In the genomic region with DNA sequence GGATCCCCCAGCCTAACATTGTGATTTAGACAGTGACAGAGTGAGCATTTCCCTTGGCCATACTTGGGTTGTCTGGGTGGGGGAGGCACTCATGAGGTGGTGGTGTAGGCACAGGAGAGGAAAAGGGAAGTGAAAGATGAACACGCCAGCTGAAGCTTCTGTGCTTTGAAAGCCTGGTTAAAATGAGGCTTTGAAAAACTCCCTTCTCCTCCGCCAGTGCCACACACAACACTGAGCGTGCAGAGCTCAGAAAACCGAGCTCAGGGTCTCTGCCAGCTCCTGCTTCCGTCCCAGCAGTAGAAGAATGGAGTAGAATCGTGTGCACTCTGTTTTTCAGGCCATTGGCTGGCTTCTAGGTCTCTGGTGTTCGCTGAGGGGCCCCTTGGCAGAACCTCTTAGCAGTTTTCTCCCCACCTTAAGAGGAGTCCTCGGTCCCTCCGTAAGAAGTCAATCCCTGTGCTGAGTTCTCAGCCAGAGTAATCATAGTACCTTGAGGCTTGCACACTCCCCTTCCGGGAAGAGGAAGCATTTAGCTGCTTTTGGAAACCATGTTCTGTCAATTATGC, we compare ENCODE assay signal across 8 cellular contexts. TPM values are rescaled to one million over a fixed set of nuclear protein-coding genes. Genes with fewer than 3 reads are reported as not detected.
DNase-seq lines count a peak whose midpoint lies in the region; ATAC-seq and TF ChIP-seq lines count a peak whose summit lies in the region.

No MANE protein-coding gene starts in this region.

- H3K4me3 ChIP-seq in upper lobe of left lung, result peak overlapping the region in 1 of 4 donors; percentile 9

- H3K27me3 ChIP-seq in upper lobe of left lung, result no peaks in the 10 kb centered on the region

- peak overlapping the region; percentile 80 to 95 (median 90) for H3K4me3 Mint-ChIP-seq in IgD-negative memory B cell
- peak overlapping the region; percentile 86 for H3K4me3 Mint-ChIP-seq in activated T-helper 1 cell treated with anti-CD3 and anti-CD28 coated beads, Interleukin-12 subunit alpha, Interleukin-12 subunit beta, Interleukin-2, Interleukin-4 antibody, amounts not matched to agents 30 ng/mL and 10 ng/mL and 1 ng/mL, durations not matched to agents 14 hours and 24 hours and 36 hours

- H3K36me3 Mint-ChIP-seq in IgD-negative memory B cell, result peaks cover 2% of the 10 kb centered on the region
- peaks cover 12% of the 10 kb centered on the region for H3K36me3 Mint-ChIP-seq in activated T-helper 1 cell treated with anti-CD3 and anti-CD28 coated beads, Interleukin-12 subunit alpha, Interleukin-12 subunit beta, Interleukin-2, Interleukin-4 antibody, amounts not matched to agents 30 ng/mL and 10 ng/mL and 1 ng/mL, durations not matched to agents 14 hours and 24 hours and 36 hours (ENCODE audit: low read depth)

- POLR2A ChIA-PET in GM10248 (lab: Yijun Ruan, JAX), result interaction anchor here (0.6 to 1.0 kb wide), 4 partner anchors 9 to 162 kb away, joined by 3 to 5 read pairs (median 4); no protein-coding TSS in a partner anchor

- TF ChIP-seq POLR2A in upper lobe of left lung (IDR thresholded peaks at IDR 0.05), result no peak

- H3K4me1 ChIP-seq in upper lobe of left lung, result peaks cover 31 to 50% (median 38%) of the 10 kb centered on the region in 4 donors

- H3K9me3 Mint-ChIP-seq in IgD-negative memory B cell, result no peaks in the 10 kb centered on the region
- H3K9me3 Mint-ChIP-seq in activated T-helper 1 cell treated with anti-CD3 and anti-CD28 coated beads, Interleukin-12 subunit alpha, Interleukin-12 subunit beta, Interleukin-2, Interleukin-4 antibody, amounts not matched to agents 30 ng/mL and 10 ng/mL and 1 ng/mL, durations not matched to agents 14 hours and 24 hours and 36 hours, result no peaks in the 10 kb centered on the region

- peaks cover 0 to 6% (median 0%) of the 10 kb centered on the region in 4 donors for H3K36me3 ChIP-seq in upper lobe of left lung

- TF ChIP-seq EP300 in upper lobe of left lung (IDR thresholded peaks at IDR 0.05), result no peak

- H3K27ac ChIP-seq in upper lobe of left lung, result peak overlapping the region; percentile 18 to 65 (median 60)

- TF ChIP-seq CTCF in GM10248 (IDR thresholded peaks at IDR 0.05; ENCODE audit: control extremely low read depth, extremely low read depth, low read depth, missing control alignments) (no peak), upper lobe of left lung (IDR thresholded peaks at IDR 0.05) (no peak)

- CTCF ChIA-PET in GM10248 (lab: Yijun Ruan, JAX), result interaction anchor here (1.1 to 1.8 kb wide), 7 partner anchors 9 to 492 kb away, joined by 3 to 9 read pairs (median 4); no protein-coding TSS in a partner anchor

- 18 to 26% methylated on average over 10 of the region's 10 CpGs for WGBS in upper lobe of left lung, 2 donors

- peak overlapping the region; percentile 91 to 96 (median 94) for H3K27ac Mint-ChIP-seq in IgD-negative memory B cell
- H3K27ac Mint-ChIP-seq in activated T-helper 1 cell treated with anti-CD3 and anti-CD28 coated beads, Interleukin-12 subunit alpha, Interleukin-12 subunit beta, Interleukin-2, Interleukin-4 antibody, amounts not matched to agents 30 ng/mL and 10 ng/mL and 1 ng/mL, durations not matched to agents 14 hours and 24 hours and 36 hours, result peak overlapping the region; percentile 95

- no peaks in the 10 kb centered on the region for H3K9me3 ChIP-seq in upper lobe of left lung

- peaks cover 24 to 39% (median 33%) of the 10 kb centered on the region in 3 donors for H3K4me1 Mint-ChIP-seq in IgD-negative memory B cell
- H3K4me1 Mint-ChIP-seq in activated T-helper 1 cell treated with anti-CD3 and anti-CD28 coated beads, Interleukin-12 subunit alpha, Interleukin-12 subunit beta, Interleukin-2, Interleukin-4 antibody, amounts not matched to agents 30 ng/mL and 10 ng/mL and 1 ng/mL, durations not matched to agents 14 hours and 24 hours and 36 hours (ENCODE audit: low read depth), result peaks cover 32% of the 10 kb centered on the region

- no peaks in the 10 kb centered on the region for H3K27me3 Mint-ChIP-seq in IgD-negative memory B cell
- H3K27me3 Mint-ChIP-seq in activated T-helper 1 cell treated with anti-CD3 and anti-CD28 coated beads, Interleukin-12 subunit alpha, Interleukin-12 subunit beta, Interleukin-2, Interleukin-4 antibody, amounts not matched to agents 30 ng/mL and 10 ng/mL and 1 ng/mL, durations not matched to agents 14 hours and 24 hours and 36 hours (ENCODE audit: insufficient read depth), result no peaks in the 10 kb centered on the region

- DNase-seq in GM10248 (ENCODE audit: extremely low spot score), result peak; percentile 87
- DNase-seq in activated T-helper 1 cell treated with anti-CD3 and anti-CD28 coated beads, Interleukin-12 subunit alpha, Interleukin-12 subunit beta, Interleukin-2, Interleukin-4 antibody, amounts not matched to agents 30 ng/mL and 10 ng/mL and 1 ng/mL, durations not matched to agents 14 hours and 24 hours and 36 hours (ENCODE audit: low spot score), result peak; percentile 47
- peak; percentile 86 for DNase-seq in medulla oblongata (ENCODE audit: extremely low spot score)
- no peak for DNase-seq in upper lobe of left lung
- DNase-seq in H4 (ENCODE audit: low spot score), result no peak
- no peak for DNase-seq in NCI-H510A (lab: John Stamatoyannopoulos, UW)

- ATAC-seq in GM21423 (IDR thresholded peaks at IDR 0.05; ENCODE audit: unreplicated experiment), result peak; percentile 96
- peak; percentile 56 to 72 for ATAC-seq in upper lobe of left lung (ENCODE audit: low FRiP score in 2 of 2)

- intact Hi-C loops in activated T-helper 1 cell treated with anti-CD3 and anti-CD28 coated beads, Interleukin-12 subunit alpha, Interleukin-12 subunit beta, Interleukin-2, Interleukin-4 antibody, amounts not matched to agents 30 ng/mL and 10 ng/mL and 1 ng/mL, durations not matched to agents 14 hours and 24 hours and 36 hours (cut with micrococcal nuclease), result loop anchor here (1.0 kb wide), 1 partner anchor 44 kb away; no protein-coding TSS in a partner anchor

RNA-seq across cellular contexts. Expression of a gene that starts 12.9 kb away (rescaled TPM):
- 8.2 TPM for polyA plus RNA-seq in IgD-negative memory B cell
- total RNA-seq in activated T-helper 1 cell treated with anti-CD3 and anti-CD28 coated beads, Interleukin-12 subunit alpha, Interleukin-12 subunit beta, Interleukin-2, Interleukin-4 antibody, amounts not matched to agents 30 ng/mL and 10 ng/mL and 1 ng/mL, durations not matched to agents 14 hours and 24 hours and 36 hours, result 65.5 and 66.2 TPM in 2 replicates
- total RNA-seq in upper lobe of left lung, result 100 to 1,000 TPM in 1 of 6 donors, 10 to 100 TPM in 5; 50.3 to 120 (median 83.3) TPM
- 13.4 and 18.6 TPM in 2 replicates for total RNA-seq in H4 (2014; rRNA removed; shearing (Covaris generic))

RNA-seq across cellular contexts. Expression of a gene that starts 39.0 kb away (rescaled TPM):
- polyA plus RNA-seq in IgD-negative memory B cell, result not detected
- total RNA-seq in activated T-helper 1 cell treated with anti-CD3 and anti-CD28 coated beads, Interleukin-12 subunit alpha, Interleukin-12 subunit beta, Interleukin-2, Interleukin-4 antibody, amounts not matched to agents 30 ng/mL and 10 ng/mL and 1 ng/mL, durations not matched to agents 14 hours and 24 hours and 36 hours, result 1.1 and 1.8 TPM in 2 replicates
- total RNA-seq in upper lobe of left lung, result 10 to 100 TPM in 1 of 6 donors, 1 to 10 TPM in 5; 1.5 to 12.1 (median 4.3) TPM
- 0.10 and 0.47 TPM in 2 replicates for total RNA-seq in H4 (2014; rRNA removed; shearing (Covaris generic))

RNA-seq across cellular contexts. Expression of a gene that starts 45.3 kb away (rescaled TPM):
- polyA plus RNA-seq in IgD-negative memory B cell, result not detected
- total RNA-seq in activated T-helper 1 cell treated with anti-CD3 and anti-CD28 coated beads, Interleukin-12 subunit alpha, Interleukin-12 subunit beta, Interleukin-2, Interleukin-4 antibody, amounts not matched to agents 30 ng/mL and 10 ng/mL and 1 ng/mL, durations not matched to agents 14 hours and 24 hours and 36 hours, result not detected in 2 replicates
- not detected for total RNA-seq in upper lobe of left lung
- not detected in 2 replicates for total RNA-seq in H4 (2014; rRNA removed; shearing (Covaris generic))

Comparison
In these comparisons a context has a peak if more than half of its experiments do, and no peak if none do; other contexts are left out.
1. DNase-seq: peak in GM10248 (single experiment), activated T-helper 1 cell treated with anti-CD3 and anti-CD28 coated beads, Interleukin-12 subunit alpha, Interleukin-12 subunit beta, Interleukin-2, Interleukin-4 antibody, amounts not matched to agents 30 ng/mL and 10 ng/mL and 1 ng/mL, durations not matched to agents 14 hours and 24 hours and 36 hours (single experiment) and medulla oblongata (single experiment); none in upper lobe of left lung (0 of 2), H4 (single experiment) and NCI-H510A (single experiment).